In the genomic region with DNA sequence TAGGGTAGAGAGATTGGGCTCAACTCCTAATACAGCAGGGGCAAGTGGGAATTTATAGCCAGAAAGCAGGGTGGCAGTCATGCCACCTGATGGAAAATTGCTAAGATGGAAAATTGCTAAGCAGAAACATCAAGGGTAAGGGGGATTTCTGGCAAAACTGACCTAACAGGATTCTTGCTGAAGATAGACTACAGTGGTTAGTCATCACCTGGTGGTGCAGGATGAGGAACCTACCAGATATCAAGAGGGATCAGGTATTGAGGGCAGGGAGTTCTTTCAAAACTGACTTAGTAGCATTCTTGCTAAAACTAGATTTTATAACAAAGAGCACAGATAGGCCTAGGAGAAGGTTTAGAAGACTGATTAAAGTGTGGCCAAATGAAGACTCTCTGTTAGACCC, we compare ENCODE assay signal across 11 cellular contexts.
A peak's percentile ranks its signal among the peaks of the same experiment; 100 is the strongest.
DNase-seq lines count a peak whose midpoint lies in the region; ATAC-seq and TF ChIP-seq lines count a peak whose summit lies in the region.
"Had no signal": no experiment of that assay in that cellular context is flagged by ENCODE, and none has a peak within 500 bp of the region (broad histone marks: within the 10 kb centered on the region; RNA-seq: fewer than 3 reads in every experiment).

No MANE protein-coding gene starts in this region.

- H4K20me1 ChIP-seq in mammary epithelial cell (ENCODE audit: insufficient read depth, low read length) = no peaks in the 10 kb centered on the region
- no peaks in the 10 kb centered on the region for H4K20me1 ChIP-seq in PC-3 (ENCODE audit: low read length)
- H4K20me1 ChIP-seq: BLaER1 had no signal

- no peak overlapping the region for H2AFZ ChIP-seq in mammary epithelial cell (ENCODE audit: low read depth, low read length)
- H2AFZ ChIP-seq in PC-3 (ENCODE audit: low read length) = no peak overlapping the region

- H3K9ac ChIP-seq in mammary epithelial cell (ENCODE audit: insufficient read depth, low read length) (no peak overlapping the region), PC-3 (ENCODE audit: low read length) (no peak overlapping the region)
- H3K9ac ChIP-seq: BLaER1 had no signal

- H3K79me2 ChIP-seq in mammary epithelial cell (ENCODE audit: insufficient read depth, low read length) = no peaks in the 10 kb centered on the region
- no peaks in the 10 kb centered on the region for H3K79me2 ChIP-seq in PC-3 (ENCODE audit: low read length)

- ATAC-seq in PC-3 (no peak), foreskin keratinocyte (peak; percentile 26), GM18868 (IDR thresholded peaks at IDR 0.05; ENCODE audit: unreplicated experiment) (no peak)

- peak; percentile 6 for DNase-seq in mammary epithelial cell
- no peak for DNase-seq in breast epithelium (ENCODE audit: low spot score in 2 of 2)
- DNase-seq in PC-3 = peak; percentile 58
- peak in 1 of 2 donors; percentile 18 for DNase-seq in foreskin keratinocyte
- DNase-seq in vagina (ENCODE audit: extremely low spot score in 2 of 2) = no peak
- no peak for DNase-seq in inferior parietal cortex (ENCODE audit: extremely low spot score)
- DNase-seq: CD4-positive, alpha-beta memory T cell; H9 had no signal

- no peaks in the 10 kb centered on the region for H3K27me3 ChIP-seq in mammary epithelial cell (ENCODE audit: insufficient read depth, low read length)
- no peaks in the 10 kb centered on the region for H3K27me3 ChIP-seq in breast epithelium
- no peaks in the 10 kb centered on the region for H3K27me3 ChIP-seq in PC-3 (ENCODE audit: low read length)
- H3K27me3 ChIP-seq in foreskin keratinocyte = no peaks in the 10 kb centered on the region
- H3K27me3 ChIP-seq in vagina = no peaks in the 10 kb centered on the region
- H3K27me3 ChIP-seq: BLaER1 had no signal

- BruUV-seq in mammary epithelial cell (replicated peaks; lab: Mats Ljungman, UMichigan) (no TSS peak), PC-3 (replicated peaks; lab: Mats Ljungman, UMichigan) (no TSS peak)

- no peaks in the 10 kb centered on the region for H3K9me2 ChIP-seq in PC-3 (replicated peaks; ENCODE audit: low read length)

- in situ Hi-C loops in mammary epithelial cell (cut with MboI; ENCODE audit: low sequenced_read_pairs in 2 of 2) = no loop called here

- no peak overlapping the region for H3K4me2 ChIP-seq in mammary epithelial cell (ENCODE audit: insufficient read depth, low read depth, low read length)
- no peak overlapping the region for H3K4me2 ChIP-seq in PC-3 (ENCODE audit: low read length)
- H3K4me2 ChIP-seq: BLaER1 had no signal

- no peaks in the 10 kb centered on the region for H3K36me3 ChIP-seq in mammary epithelial cell (ENCODE audit: insufficient read depth, low read length)
- H3K36me3 ChIP-seq in breast epithelium = no peaks in the 10 kb centered on the region
- no peaks in the 10 kb centered on the region for H3K36me3 ChIP-seq in PC-3 (ENCODE audit: low read depth, low read length)
- no peaks in the 10 kb centered on the region for H3K36me3 ChIP-seq in vagina
- H3K36me3 ChIP-seq: BLaER1 had no signal

- H3K4me3 ChIP-seq in mammary epithelial cell (replicated peaks in 1 of 3; ENCODE audit: insufficient read depth in 1 of 3, low read depth in 2 of 3, low read length in 3 of 3) (no peak overlapping the region), breast epithelium (no peak overlapping the region), PC-3 (ENCODE audit: low read length) (no peak overlapping the region), vagina (no peak overlapping the region)
- H3K4me3 ChIP-seq: BLaER1 had no signal

- H3K4me1 ChIP-seq in mammary epithelial cell (ENCODE audit: insufficient read depth, low read length) (no peaks in the 10 kb centered on the region), breast epithelium (no peaks in the 10 kb centered on the region), PC-3 (ENCODE audit: insufficient read depth, low read length) (peaks cover 18% of the 10 kb centered on the region; the same call in 1 of the 2 replicates), foreskin keratinocyte (no peaks in the 10 kb centered on the region), vagina (peaks cover 16% of the 10 kb centered on the region)
- H3K4me1 ChIP-seq: BLaER1 had no signal

- dilution Hi-C loops in mammary epithelial cell (cut with HindIII; ENCODE audit: low sequenced_read_pairs) = no loop called here

- TF ChIP-seq POLR2A in breast epithelium (IDR thresholded peaks at IDR 0.05) (no peak), vagina (IDR thresholded peaks at IDR 0.05) (no peak)

- no peaks in the 10 kb centered on the region for H3F3A ChIP-seq in PC-3 (ENCODE audit: low read length, unreplicated experiment)

- intact Hi-C loops in mammary epithelial cell (cut with micrococcal nuclease) = no loop called here
- intact Hi-C loops in breast epithelium (cut with DNase I; ENCODE audit: low total_unique reads) = no loop called here
- intact Hi-C loops in PC-3 (cut with micrococcal nuclease) = no loop called here
- intact Hi-C loops in vagina (cut with DNase I) = no loop called here

- H3K9me3 ChIP-seq in mammary epithelial cell (replicated peaks; ENCODE audit: insufficient read depth, low read length) (no peaks in the 10 kb centered on the region), breast epithelium (no peaks in the 10 kb centered on the region), PC-3 (ENCODE audit: low read length) (no peaks in the 10 kb centered on the region), vagina (no peaks in the 10 kb centered on the region)
- H3K9me3 ChIP-seq: BLaER1 had no signal

- H3K27ac ChIP-seq in mammary epithelial cell (ENCODE audit: insufficient read depth, low read depth, low read length) (no peak overlapping the region), breast epithelium (peak overlapping the region in 1 of 2 donors; percentile 71), PC-3 (ENCODE audit: low read length) (no peak overlapping the region), foreskin keratinocyte (no peak overlapping the region), vagina (no peak overlapping the region)
- H3K27ac ChIP-seq: 22Rv1, BLaER1 had no signal

- TF ChIP-seq CTCF in mammary epithelial cell (conservative IDR thresholded peaks at IDR 0.05 in 1 of 2, IDR thresholded peaks at IDR 0.05 in 1 of 2; ENCODE audit: extremely low read depth in 1 of 2, insufficient read depth in 1 of 2, low read depth in 1 of 2, low read length in 2 of 2) = no peak
- no peak for TF ChIP-seq CTCF in breast epithelium (IDR thresholded peaks at IDR 0.05)
- TF ChIP-seq CTCF in PC-3 (conservative IDR thresholded peaks at IDR 0.05; ENCODE audit: low read depth, low read length) = no peak
- TF ChIP-seq CTCF in foreskin keratinocyte (conservative IDR thresholded peaks at IDR 0.05) = no peak
- no peak for TF ChIP-seq CTCF in vagina (IDR thresholded peaks at IDR 0.05)

- POLR2A ChIA-PET in PC-3 (lab: Charles Lee; ENCODE audit: unreplicated experiment) = no interaction called here

- CTCF ChIA-PET in mammary epithelial cell (lab: Charles Lee; ENCODE audit: low non-redundant PET) = no interaction called here
- CTCF ChIA-PET in PC-3 (lab: Charles Lee) = no interaction called here

Comparison
In these comparisons a context has a peak if more than half of its experiments do, and no peak if none do; other contexts are left out.
1. DNase-seq: peak in mammary epithelial cell (single experiment) and PC-3 (single experiment); none in breast epithelium (0 of 2), vagina (0 of 2) and inferior parietal cortex (single experiment).